ENCODE assay signal across 8 cellular contexts in genomic region chr11:9861860-9862725, GRCh38.
A peak's percentile ranks its signal among the peaks of the same experiment; 100 is the strongest.
DNase-seq lines count a peak whose midpoint lies in the region; ATAC-seq and TF ChIP-seq lines count a peak whose summit lies in the region.

No MANE protein-coding gene starts in this region.

- CTCF ChIA-PET in BJ (lab: Yijun Ruan, JAX): interaction anchor here (0.6 to 1.6 kb wide), 14 partner anchors 8 to 504 kb away, joined by 3 to 8 read pairs (median 4); no protein-coding TSS in a partner anchor

- H3K27ac Mint-ChIP-seq in endodermal cell: no peak overlapping the region

- no peak overlapping the region for H3K4me3 ChIP-seq in BJ (ENCODE audit: low read depth, low read length)
- no peak overlapping the region for H3K4me3 ChIP-seq in endodermal cell (ENCODE audit: low read length)
- no peak overlapping the region for H3K4me3 ChIP-seq in thoracic aorta

- H3K4me1 ChIP-seq in endodermal cell (ENCODE audit: control insufficient read depth, insufficient read depth, low read length) (peaks cover 12% of the 10 kb centered on the region), thoracic aorta (ENCODE audit: control insufficient read depth in 1 of 2, low read depth in 2 of 2) (no peaks in the 10 kb centered on the region)

- H3K27me3 Mint-ChIP-seq in endodermal cell (ENCODE audit: insufficient read depth): no peaks in the 10 kb centered on the region

- H3K4me3 Mint-ChIP-seq in endodermal cell: no peak overlapping the region

- peaks cover 39% of the 10 kb centered on the region for H3K4me1 Mint-ChIP-seq in endodermal cell

- 67 to 100% methylated on average over 1 to 3 of the region's 4 CpGs for WGBS in endodermal cell (ENCODE audit: insufficient coverage in 1 of 2, insufficient read length in 1 of 2), 2 experiments

- no peaks in the 10 kb centered on the region for H3K36me3 Mint-ChIP-seq in endodermal cell (ENCODE audit: low read depth)

- TF ChIP-seq CTCF in BJ (IDR thresholded peaks at IDR 0.05; ENCODE audit: insufficient read depth, low read depth, low read length) (peak; percentile 68), endodermal cell (conservative IDR thresholded peaks at IDR 0.05) (peak; percentile 96), thoracic aorta (IDR thresholded peaks at IDR 0.05) (peak; percentile 54)

- peaks cover 10% of the 10 kb centered on the region for H3K9me3 ChIP-seq in endodermal cell (ENCODE audit: control insufficient read depth, low read length)
- H3K9me3 ChIP-seq in thoracic aorta: no peaks in the 10 kb centered on the region

- no peak for DNase-seq in BJ (ENCODE audit: low read depth)
- peak; percentile 10 for DNase-seq in NCI-H226
- DNase-seq in activated CD4-positive, alpha-beta T cell treated with anti-CD3 and anti-CD28 coated beads for 4 hours: peak; percentile 22 to 47
- DNase-seq in endodermal cell: peak; percentile 85
- peak; percentile 59 for DNase-seq in mucosa of gallbladder (ENCODE audit: low spot score)
- no peak for DNase-seq in thoracic aorta (ENCODE audit: low spot score)

- H3K36me3 ChIP-seq in BJ (ENCODE audit: control insufficient read depth, insufficient read depth, low read length) (no peaks in the 10 kb centered on the region), endodermal cell (ENCODE audit: control insufficient read depth, insufficient read depth, low read length) (no peaks in the 10 kb centered on the region), thoracic aorta (no peaks in the 10 kb centered on the region)

- H3K9me3 Mint-ChIP-seq in endodermal cell: peaks cover 3% of the 10 kb centered on the region

- H3K27ac ChIP-seq in endodermal cell (ENCODE audit: low read depth, low read length) (no peak overlapping the region), thoracic aorta (no peak overlapping the region)

- H3K27me3 ChIP-seq in BJ (ENCODE audit: control insufficient read depth, insufficient read depth, low read length): no peaks in the 10 kb centered on the region
- no peaks in the 10 kb centered on the region for H3K27me3 ChIP-seq in endodermal cell (ENCODE audit: control insufficient read depth, insufficient read depth, low read length, poor library complexity, severe bottlenecking)
- no peaks in the 10 kb centered on the region for H3K27me3 ChIP-seq in thoracic aorta (replicated peaks; ENCODE audit: insufficient read depth)

- H3K9ac ChIP-seq in endodermal cell (ENCODE audit: extremely low read depth, low read length, poor library complexity, severe bottlenecking): no peak overlapping the region

- peak; percentile 83 for ATAC-seq in GM18868 (IDR thresholded peaks at IDR 0.05; ENCODE audit: unreplicated experiment)
- peak; percentile 93 for ATAC-seq in HG03097 (IDR thresholded peaks at IDR 0.05; ENCODE audit: low FRiP score, unreplicated experiment)
- ATAC-seq in thoracic aorta (ENCODE audit: insufficient number of reproducible peaks, low FRiP score, low read depth): no peak

- POLR2A ChIA-PET in BJ (lab: Charles Lee): interaction anchor here (0.5 to 0.6 kb wide), 2 partner anchors 87 to 299 kb away, joined by 3 to 4 read pairs; no protein-coding TSS in a partner anchor

Comparison
In these comparisons a context has a peak if more than half of its experiments do, and no peak if none do; other contexts are left out.
1. DNase-seq: peak in NCI-H226 (single experiment), activated CD4-positive, alpha-beta T cell treated with anti-CD3 and anti-CD28 coated beads for 4 hours (2 of 2), endodermal cell (single experiment) and mucosa of gallbladder (single experiment); none in BJ (single experiment) and thoracic aorta (single experiment).
2. Peak in every context shown above with its lines, with median percentiles within 50 percentile points of each other: CTCF ChIP-seq.